ENCODE assay signal across 1 cellular context in genomic region chr20:18587665-18588553, GRCh38.
A peak's percentile ranks its signal among the peaks of the same experiment; 100 is the strongest.
TF ChIP-seq lines count a peak whose summit lies in the region.

Gene DTD1 (plus strand): TSS chr20:18588054. CDS start chr20:18588073, 19 bp downstream.

TF ChIP-seq in WTC11, 78 proteins besides CTCF, POLR2A, EP300 and RAD21 (continued from another document):
- TF ChIP-seq USF2 (CRISPR knock-in tag; IDR thresholded peaks at IDR 0.05): peak; percentile 48; the same call in 1 of the 2 replicates
- TF ChIP-seq STAT6 (CRISPR knock-in tag; conservative IDR thresholded peaks at IDR 0.05; ENCODE audit: low read depth): no peak
- TF ChIP-seq USF1 (CRISPR knock-in tag; IDR thresholded peaks at IDR 0.05): 0 out of 2 replicates have a peak, but pooled peaks have one; percentile 25
- TF ChIP-seq NFYB (CRISPR knock-in tag; conservative IDR thresholded peaks at IDR 0.05; ENCODE audit: low read depth): no peak
- TF ChIP-seq RORB (CRISPR knock-in tag; IDR thresholded peaks at IDR 0.05): no peak
- 0 out of 2 replicates have a peak, but pooled peaks have one; percentile 20 for TF ChIP-seq TEAD1 (CRISPR knock-in tag; IDR thresholded peaks at IDR 0.05)
- TF ChIP-seq CDX4 (CRISPR knock-in tag; IDR thresholded peaks at IDR 0.05; ENCODE audit: borderline replicate concordance): no peak
